Comparison of ENCODE assay signal across 1 cellular context in the genomic region with DNA sequence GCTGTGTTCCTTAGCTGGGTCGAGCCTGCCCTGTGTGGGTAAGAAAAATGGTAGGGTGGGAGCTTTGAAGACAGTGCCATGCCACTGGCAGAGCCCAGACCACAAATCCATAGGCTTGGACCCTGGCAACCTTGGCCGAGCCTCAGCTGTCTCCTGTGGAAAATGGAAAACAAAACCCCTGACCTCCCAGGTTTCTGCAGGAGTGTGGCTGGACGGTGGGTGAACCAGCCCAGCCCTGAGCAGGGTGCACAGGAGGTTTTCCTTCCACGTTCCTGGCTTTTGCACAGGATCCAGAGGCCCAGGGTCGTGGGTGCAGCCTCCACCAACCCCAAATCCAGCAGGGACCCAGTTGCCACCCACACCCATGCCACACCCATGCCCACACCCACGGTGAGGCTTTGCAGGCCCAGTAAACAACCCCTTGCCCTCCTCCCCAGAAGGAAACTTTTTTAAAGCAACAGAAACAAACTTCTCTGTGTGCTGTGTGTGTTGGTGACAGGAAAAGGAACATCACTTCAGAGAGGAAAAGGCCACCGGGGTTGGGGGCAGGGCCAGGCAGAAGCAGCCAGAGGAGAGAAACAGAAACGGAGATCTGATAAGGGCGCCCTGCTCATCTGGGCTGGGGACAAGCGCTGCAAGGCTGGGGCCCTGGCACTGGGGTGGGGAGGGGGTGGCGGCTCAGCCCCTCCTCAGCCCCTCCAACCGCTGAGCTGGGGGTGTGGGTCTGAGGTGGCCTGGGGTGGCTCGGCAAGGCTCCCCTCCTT.
TF ChIP-seq lines count a peak whose summit lies in the region.

No MANE protein-coding gene starts in this region.

TF ChIP-seq in GM12878, 131 proteins besides CTCF, POLR2A, EP300 and RAD21 (continued from another document):
- TF ChIP-seq ASH2L (IDR thresholded peaks at IDR 0.05; ENCODE audit: borderline replicate concordance, low read depth), result no peak
- TF ChIP-seq HCFC1 (IDR thresholded peaks at IDR 0.05; ENCODE audit: low read length), result no peak
- TF ChIP-seq, protein P1, sequence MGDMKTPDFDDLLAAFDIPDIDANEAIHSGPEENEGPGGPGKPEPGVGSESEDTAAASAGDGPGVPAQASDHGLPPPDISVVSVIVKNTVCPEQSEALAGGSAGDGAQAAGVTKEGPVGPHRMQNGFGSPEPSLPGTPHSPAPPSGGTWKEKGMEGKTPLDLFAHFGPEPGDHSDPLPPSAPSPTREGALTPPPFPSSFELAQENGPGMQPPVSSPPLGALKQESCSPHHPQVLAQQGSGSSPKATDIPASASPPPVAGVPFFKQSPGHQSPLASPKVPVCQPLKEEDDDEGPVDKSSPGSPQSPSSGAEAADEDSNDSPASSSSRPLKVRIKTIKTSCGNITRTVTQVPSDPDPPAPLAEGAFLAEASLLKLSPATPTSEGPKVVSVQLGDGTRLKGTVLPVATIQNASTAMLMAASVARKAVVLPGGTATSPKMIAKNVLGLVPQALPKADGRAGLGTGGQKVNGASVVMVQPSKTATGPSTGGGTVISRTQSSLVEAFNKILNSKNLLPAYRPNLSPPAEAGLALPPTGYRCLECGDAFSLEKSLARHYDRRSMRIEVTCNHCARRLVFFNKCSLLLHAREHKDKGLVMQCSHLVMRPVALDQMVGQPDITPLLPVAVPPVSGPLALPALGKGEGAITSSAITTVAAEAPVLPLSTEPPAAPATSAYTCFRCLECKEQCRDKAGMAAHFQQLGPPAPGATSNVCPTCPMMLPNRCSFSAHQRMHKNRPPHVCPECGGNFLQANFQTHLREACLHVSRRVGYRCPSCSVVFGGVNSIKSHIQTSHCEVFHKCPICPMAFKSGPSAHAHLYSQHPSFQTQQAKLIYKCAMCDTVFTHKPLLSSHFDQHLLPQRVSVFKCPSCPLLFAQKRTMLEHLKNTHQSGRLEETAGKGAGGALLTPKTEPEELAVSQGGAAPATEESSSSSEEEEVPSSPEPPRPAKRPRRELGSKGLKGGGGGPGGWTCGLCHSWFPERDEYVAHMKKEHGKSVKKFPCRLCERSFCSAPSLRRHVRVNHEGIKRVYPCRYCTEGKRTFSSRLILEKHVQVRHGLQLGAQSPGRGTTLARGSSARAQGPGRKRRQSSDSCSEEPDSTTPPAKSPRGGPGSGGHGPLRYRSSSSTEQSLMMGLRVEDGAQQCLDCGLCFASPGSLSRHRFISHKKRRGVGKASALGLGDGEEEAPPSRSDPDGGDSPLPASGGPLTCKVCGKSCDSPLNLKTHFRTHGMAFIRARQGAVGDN (IDR thresholded peaks at IDR 0.05), result no peak
- TF ChIP-seq CBFB (IDR thresholded peaks at IDR 0.05; ENCODE audit: low read depth), result no peak
- TF ChIP-seq MYB (IDR thresholded peaks at IDR 0.05; ENCODE audit: borderline replicate concordance, low read depth, low read length), result no peak
